In genomic region chr1:167237000-167237399, GRCh38 we compare ENCODE assay signal across 1 cellular context.
A peak's percentile ranks its signal among the peaks of the same experiment; 100 is the strongest.
TF ChIP-seq lines count a peak whose summit lies in the region.

No MANE protein-coding gene starts in this region.

TF ChIP-seq in K562, 482 proteins besides CTCF, POLR2A, EP300 and RAD21 (continued from another document):
- TF ChIP-seq, protein P1, sequence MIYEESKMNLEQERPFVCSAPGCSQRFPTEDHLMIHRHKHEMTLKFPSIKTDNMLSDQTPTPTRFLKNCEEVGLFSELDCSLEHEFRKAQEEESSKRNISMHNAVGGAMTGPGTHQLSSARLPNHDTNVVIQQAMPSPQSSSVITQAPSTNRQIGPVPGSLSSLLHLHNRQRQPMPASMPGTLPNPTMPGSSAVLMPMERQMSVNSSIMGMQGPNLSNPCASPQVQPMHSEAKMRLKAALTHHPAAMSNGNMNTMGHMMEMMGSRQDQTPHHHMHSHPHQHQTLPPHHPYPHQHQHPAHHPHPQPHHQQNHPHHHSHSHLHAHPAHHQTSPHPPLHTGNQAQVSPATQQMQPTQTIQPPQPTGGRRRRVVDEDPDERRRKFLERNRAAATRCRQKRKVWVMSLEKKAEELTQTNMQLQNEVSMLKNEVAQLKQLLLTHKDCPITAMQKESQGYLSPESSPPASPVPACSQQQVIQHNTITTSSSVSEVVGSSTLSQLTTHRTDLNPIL (CRISPR knock-in tag; IDR thresholded peaks at IDR 0.05) = no peak
- TF ChIP-seq PREB (CRISPR knock-in tag; IDR thresholded peaks at IDR 0.05) = no peak
- TF ChIP-seq HMG20B (CRISPR knock-in tag; IDR thresholded peaks at IDR 0.05) = no peak
- peak; percentile 67; the same call in 1 of the 2 replicates for TF ChIP-seq POLR2AphosphoS5 (IDR thresholded peaks at IDR 0.05; ENCODE audit: control insufficient read depth, insufficient read depth, low read depth, low read length)
- no peak for TF ChIP-seq ZNF780A (CRISPR knock-in tag; IDR thresholded peaks at IDR 0.05)
- TF ChIP-seq SMARCE1 (IDR thresholded peaks at IDR 0.05) = peak; percentile 55; the same call in 1 of the 2 replicates
- TF ChIP-seq ARID1B (IDR thresholded peaks at IDR 0.05) = peak; percentile 85
- TF ChIP-seq GTF2E2 (tag; IDR thresholded peaks at IDR 0.05) = no peak
- no peak for TF ChIP-seq PML (IDR thresholded peaks at IDR 0.05; ENCODE audit: low read length)
- TF ChIP-seq GABPB1 (CRISPR knock-in tag; IDR thresholded peaks at IDR 0.05) = no peak
- no peak for TF ChIP-seq TAF15 (IDR thresholded peaks at IDR 0.05; ENCODE audit: low read depth, low read length)
- TF ChIP-seq ZNF584 (CRISPR knock-in tag; IDR thresholded peaks at IDR 0.05; ENCODE audit: low read depth) = no peak
- no peak for TF ChIP-seq NFATC3 (IDR thresholded peaks at IDR 0.05)
- peak; percentile 73 for TF ChIP-seq TAL1 (IDR thresholded peaks at IDR 0.05)
- no peak for TF ChIP-seq ZNF79 (CRISPR knock-in tag; IDR thresholded peaks at IDR 0.05; ENCODE audit: low read depth)
- TF ChIP-seq CCNT2 (IDR thresholded peaks at IDR 0.05; ENCODE audit: borderline replicate concordance, extremely low read depth, insufficient read length, low read depth, low read length) = no peak
- TF ChIP-seq TBL1XR1 (IDR thresholded peaks at IDR 0.05; ENCODE audit: low read length in 2 of 2) = no peak; a peak in 1 of 4 replicates
- no peak for TF ChIP-seq CHD2 (IDR thresholded peaks at IDR 0.05; ENCODE audit: low read depth, low read length)
- TF ChIP-seq, protein P2, sequence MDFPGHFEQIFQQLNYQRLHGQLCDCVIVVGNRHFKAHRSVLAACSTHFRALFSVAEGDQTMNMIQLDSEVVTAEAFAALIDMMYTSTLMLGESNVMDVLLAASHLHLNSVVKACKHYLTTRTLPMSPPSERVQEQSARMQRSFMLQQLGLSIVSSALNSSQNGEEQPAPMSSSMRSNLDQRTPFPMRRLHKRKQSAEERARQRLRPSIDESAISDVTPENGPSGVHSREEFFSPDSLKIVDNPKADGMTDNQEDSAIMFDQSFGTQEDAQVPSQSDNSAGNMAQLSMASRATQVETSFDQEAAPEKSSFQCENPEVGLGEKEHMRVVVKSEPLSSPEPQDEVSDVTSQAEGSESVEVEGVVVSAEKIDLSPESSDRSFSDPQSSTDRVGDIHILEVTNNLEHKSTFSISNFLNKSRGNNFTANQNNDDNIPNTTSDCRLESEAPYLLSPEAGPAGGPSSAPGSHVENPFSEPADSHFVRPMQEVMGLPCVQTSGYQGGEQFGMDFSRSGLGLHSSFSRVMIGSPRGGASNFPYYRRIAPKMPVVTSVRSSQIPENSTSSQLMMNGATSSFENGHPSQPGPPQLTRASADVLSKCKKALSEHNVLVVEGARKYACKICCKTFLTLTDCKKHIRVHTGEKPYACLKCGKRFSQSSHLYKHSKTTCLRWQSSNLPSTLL (IDR thresholded peaks at IDR 0.05) = no peak
- no peak for TF ChIP-seq IRF2 (CRISPR knock-in tag; IDR thresholded peaks at IDR 0.05)
- TF ChIP-seq, protein P3, sequence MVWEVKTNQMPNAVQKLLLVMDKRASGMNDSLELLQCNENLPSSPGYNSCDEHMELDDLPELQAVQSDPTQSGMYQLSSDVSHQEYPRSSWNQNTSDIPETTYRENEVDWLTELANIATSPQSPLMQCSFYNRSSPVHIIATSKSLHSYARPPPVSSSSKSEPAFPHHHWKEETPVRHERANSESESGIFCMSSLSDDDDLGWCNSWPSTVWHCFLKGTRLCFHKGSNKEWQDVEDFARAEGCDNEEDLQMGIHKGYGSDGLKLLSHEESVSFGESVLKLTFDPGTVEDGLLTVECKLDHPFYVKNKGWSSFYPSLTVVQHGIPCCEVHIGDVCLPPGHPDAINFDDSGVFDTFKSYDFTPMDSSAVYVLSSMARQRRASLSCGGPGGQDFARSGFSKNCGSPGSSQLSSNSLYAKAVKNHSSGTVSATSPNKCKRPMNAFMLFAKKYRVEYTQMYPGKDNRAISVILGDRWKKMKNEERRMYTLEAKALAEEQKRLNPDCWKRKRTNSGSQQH (CRISPR knock-in tag; IDR thresholded peaks at IDR 0.05) = no peak
- TF ChIP-seq TOE1 (IDR thresholded peaks at IDR 0.05; ENCODE audit: borderline replicate concordance) = no peak
- TF ChIP-seq TOE1 (CRISPR knock-in tag; IDR thresholded peaks at IDR 0.05; ENCODE audit: borderline replicate concordance, low read depth) = no peak
- TF ChIP-seq ZNF146 (CRISPR knock-in tag; IDR thresholded peaks at IDR 0.05; ENCODE audit: unreplicated experiment) = no peak
- no peak for TF ChIP-seq HDAC3 (IDR thresholded peaks at IDR 0.05; ENCODE audit: borderline replicate concordance, partially characterized antibody)
- TF ChIP-seq, protein P4, sequence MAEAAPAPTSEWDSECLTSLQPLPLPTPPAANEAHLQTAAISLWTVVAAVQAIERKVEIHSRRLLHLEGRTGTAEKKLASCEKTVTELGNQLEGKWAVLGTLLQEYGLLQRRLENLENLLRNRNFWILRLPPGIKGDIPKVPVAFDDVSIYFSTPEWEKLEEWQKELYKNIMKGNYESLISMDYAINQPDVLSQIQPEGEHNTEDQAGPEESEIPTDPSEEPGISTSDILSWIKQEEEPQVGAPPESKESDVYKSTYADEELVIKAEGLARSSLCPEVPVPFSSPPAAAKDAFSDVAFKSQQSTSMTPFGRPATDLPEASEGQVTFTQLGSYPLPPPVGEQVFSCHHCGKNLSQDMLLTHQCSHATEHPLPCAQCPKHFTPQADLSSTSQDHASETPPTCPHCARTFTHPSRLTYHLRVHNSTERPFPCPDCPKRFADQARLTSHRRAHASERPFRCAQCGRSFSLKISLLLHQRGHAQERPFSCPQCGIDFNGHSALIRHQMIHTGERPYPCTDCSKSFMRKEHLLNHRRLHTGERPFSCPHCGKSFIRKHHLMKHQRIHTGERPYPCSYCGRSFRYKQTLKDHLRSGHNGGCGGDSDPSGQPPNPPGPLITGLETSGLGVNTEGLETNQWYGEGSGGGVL (CRISPR knock-in tag; IDR thresholded peaks at IDR 0.05) = no peak
- TF ChIP-seq MTA2 (IDR thresholded peaks at IDR 0.05; ENCODE audit: low read depth) = peak; percentile 40; the same call in 1 of the 2 replicates
- no peak for TF ChIP-seq SMAD3 (CRISPR knock-in tag; conservative IDR thresholded peaks at IDR 0.05)
- TF ChIP-seq DDX20 (tag; IDR thresholded peaks at IDR 0.05; ENCODE audit: low read depth) = no peak
- peak; percentile 56; the same call in 1 of the 2 replicates for TF ChIP-seq EHMT2 (IDR thresholded peaks at IDR 0.05)
- TF ChIP-seq OTX1 (CRISPR knock-in tag; IDR thresholded peaks at IDR 0.05) = no peak
- TF ChIP-seq, protein P5, sequence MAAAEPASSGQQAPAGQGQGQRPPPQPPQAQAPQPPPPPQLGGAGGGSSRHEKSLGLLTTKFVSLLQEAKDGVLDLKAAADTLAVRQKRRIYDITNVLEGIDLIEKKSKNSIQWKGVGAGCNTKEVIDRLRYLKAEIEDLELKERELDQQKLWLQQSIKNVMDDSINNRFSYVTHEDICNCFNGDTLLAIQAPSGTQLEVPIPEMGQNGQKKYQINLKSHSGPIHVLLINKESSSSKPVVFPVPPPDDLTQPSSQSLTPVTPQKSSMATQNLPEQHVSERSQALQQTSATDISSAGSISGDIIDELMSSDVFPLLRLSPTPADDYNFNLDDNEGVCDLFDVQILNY (CRISPR knock-in tag; IDR thresholded peaks at IDR 0.05) = no peak
- peak; percentile 41 for TF ChIP-seq CREM (IDR thresholded peaks at IDR 0.05; ENCODE audit: low read depth)
- TF ChIP-seq PBX2 (CRISPR knock-in tag; IDR thresholded peaks at IDR 0.05; ENCODE audit: low read depth) = no peak
- 0 out of 2 replicates have a peak, but pooled peaks have one; percentile 33 for TF ChIP-seq PBX2 (tag; conservative IDR thresholded peaks at IDR 0.05; ENCODE audit: low read depth)
- TF ChIP-seq ATF1 (CRISPR knock-in tag; IDR thresholded peaks at IDR 0.05) = no peak
- peak; percentile 28; the same call in 1 of the 2 replicates for TF ChIP-seq ATF1 (tag; IDR thresholded peaks at IDR 0.05)
- no peak for TF ChIP-seq TRIM24 (IDR thresholded peaks at IDR 0.05)
- no peak for TF ChIP-seq RNF2 (IDR thresholded peaks at IDR 0.05)
- TF ChIP-seq STAT5A (IDR thresholded peaks at IDR 0.05; ENCODE audit: borderline replicate concordance, low read length) = peak; percentile 57
- TF ChIP-seq ZFP30 (CRISPR knock-in tag; IDR thresholded peaks at IDR 0.05; ENCODE audit: borderline replicate concordance) = no peak
- no peak for TF ChIP-seq E2F8 (IDR thresholded peaks at IDR 0.05; ENCODE audit: low read depth, partially characterized antibody)
- no peak for TF ChIP-seq ILF3 (IDR thresholded peaks at IDR 0.05; ENCODE audit: borderline replicate concordance)
- TF ChIP-seq RBM39 (optimal IDR thresholded peaks at IDR 0.05; ENCODE audit: low read depth, low read length) = no peak
- TF ChIP-seq ZSCAN32 (CRISPR knock-in tag; IDR thresholded peaks at IDR 0.05) = no peak
- no peak for TF ChIP-seq PHF21A (IDR thresholded peaks at IDR 0.05; ENCODE audit: borderline replicate concordance, low read depth)
- no peak for TF ChIP-seq ARID3B (CRISPR knock-in tag; IDR thresholded peaks at IDR 0.05; ENCODE audit: borderline replicate concordance)
- TF ChIP-seq RBM25 (IDR thresholded peaks at IDR 0.05; ENCODE audit: low read depth, low read length, severe bottlenecking) = no peak
- TF ChIP-seq NCOR1 (IDR thresholded peaks at IDR 0.05) = peak; percentile 68; the same call in 1 of the 2 replicates
- no peak for TF ChIP-seq XRCC3 (IDR thresholded peaks at IDR 0.05)
- TF ChIP-seq BACH1 (tag; IDR thresholded peaks at IDR 0.05) = no peak
- TF ChIP-seq ZFP36 (IDR thresholded peaks at IDR 0.05; ENCODE audit: low read depth, low read length, partially characterized antibody) = no peak
